ENCODE assay signal across 25 cellular contexts in the genomic region with DNA sequence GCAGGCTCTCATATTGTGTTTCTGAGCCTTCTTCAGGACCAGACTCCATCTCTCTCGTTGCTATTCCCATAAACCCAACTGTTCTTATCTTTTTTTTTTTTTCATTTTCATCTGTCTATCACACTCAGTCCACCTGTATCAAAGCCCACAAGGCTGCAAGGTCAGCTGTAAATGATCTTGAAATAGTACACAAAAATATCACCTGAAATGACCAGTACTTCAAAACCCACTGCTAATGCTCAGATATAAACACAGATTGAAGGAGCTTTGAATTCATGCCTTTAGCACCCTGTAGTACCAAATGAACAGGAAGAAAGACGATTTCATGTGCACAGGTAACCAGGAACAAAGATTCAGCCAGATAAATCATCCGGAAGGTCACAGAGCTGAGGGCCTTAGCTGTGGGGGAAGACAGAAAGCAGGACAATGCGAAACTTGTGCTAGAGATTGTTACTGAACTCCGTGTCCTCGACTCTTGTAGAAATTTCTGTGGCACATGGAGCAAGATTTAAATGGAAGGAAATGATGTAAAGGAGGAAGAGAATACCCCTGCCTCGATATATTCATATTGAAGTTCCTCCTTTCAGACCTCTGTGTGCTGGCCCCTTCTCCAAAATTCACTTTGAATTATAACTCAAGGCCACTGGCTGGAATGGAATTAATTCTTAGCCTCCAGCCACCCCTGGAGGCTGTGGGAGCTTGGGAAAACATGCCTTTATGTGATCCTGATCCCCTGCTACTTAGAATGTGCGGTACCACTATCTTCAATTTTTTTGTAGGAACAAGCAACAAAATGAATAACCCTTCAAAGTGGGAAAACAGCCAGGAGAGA. TPM values are rescaled to one million over a fixed set of nuclear protein-coding genes. Genes with fewer than 3 reads are reported as not detected.
DNase-seq lines count a peak whose midpoint lies in the region; ATAC-seq and TF ChIP-seq lines count a peak whose summit lies in the region.
"Had no signal": no experiment of that assay in that cellular context is flagged by ENCODE, and none has a peak within 500 bp of the region (broad histone marks: within the 10 kb centered on the region; RNA-seq: fewer than 3 reads in every experiment).

No MANE protein-coding gene starts in this region.

- intact Hi-C loops in adrenal gland (cut with DNase I): loop anchor here in 1 of 2 donors (10.0 kb wide), 1 partner anchor 46 kb away; no protein-coding TSS in a partner anchor
- intact Hi-C loops in ovary (cut with DNase I): no loop called here

- H3K79me2 ChIP-seq in hepatocyte: no peaks in the 10 kb centered on the region

- no peak overlapping the region for H2AFZ ChIP-seq in hepatocyte
- H2AFZ ChIP-seq: neural progenitor cell had no signal

- H3K9me3 ChIP-seq in adrenal gland (replicated peaks in 1 of 3) (no peaks in the 10 kb centered on the region), ovary (no peaks in the 10 kb centered on the region), hepatocyte (ENCODE audit: low read depth) (no peaks in the 10 kb centered on the region)
- H3K9me3 ChIP-seq: SK-N-SH had no signal

- H3K27me3 ChIP-seq in adrenal gland (no peaks in the 10 kb centered on the region), ovary (no peaks in the 10 kb centered on the region), hepatocyte (peaks cover 57% of the 10 kb centered on the region)

- no peak for ATAC-seq in GM19023 (IDR thresholded peaks at IDR 0.05; ENCODE audit: unreplicated experiment)
- no peak for ATAC-seq in HG02852 (IDR thresholded peaks at IDR 0.05; ENCODE audit: unreplicated experiment)
- no peak for ATAC-seq in GM18498 (IDR thresholded peaks at IDR 0.05; ENCODE audit: unreplicated experiment)

- H3K4me3 ChIP-seq in adrenal gland (peak overlapping the region in 1 of 4 donors; percentile 78), epithelial cell of proximal tubule (ENCODE audit: low read depth, low read length) (peak overlapping the region; percentile 86), ovary (peak overlapping the region; percentile 54), hepatocyte (no peak overlapping the region)
- H3K4me3 ChIP-seq: neural progenitor cell had no signal

- no peak overlapping the region for H3K27ac Mint-ChIP-seq in type B pancreatic cell
- H3K27ac Mint-ChIP-seq: neural progenitor cell had no signal

- TF ChIP-seq CTCF in adrenal gland (IDR thresholded peaks at IDR 0.05) (no peak), epithelial cell of proximal tubule (conservative IDR thresholded peaks at IDR 0.05; ENCODE audit: low read depth, low read length) (no peak), ovary (IDR thresholded peaks at IDR 0.05) (no peak), type B pancreatic cell (conservative IDR thresholded peaks at IDR 0.05) (no peak), hepatocyte (IDR thresholded peaks at IDR 0.05; ENCODE audit: poor library complexity) (no peak)

- H3K4me1 Mint-ChIP-seq in type B pancreatic cell (ENCODE audit: unreplicated experiment): peaks cover 9% of the 10 kb centered on the region

- H3K4me3 Mint-ChIP-seq in type B pancreatic cell: peak overlapping the region; percentile 16
- H3K4me3 Mint-ChIP-seq: neural progenitor cell had no signal

- DNase-seq in adrenal gland (no peak), epithelial cell of proximal tubule (ENCODE audit: low read depth) (no peak), ovary (no peak), type B pancreatic cell (ENCODE audit: extremely low spot score, unreplicated experiment) (no peak), hepatocyte (ENCODE audit: low spot score) (no peak)
- DNase-seq: activated CD4-positive, alpha-beta T cell treated with anti-CD3 and anti-CD28 coated beads for 4 hours; activated CD8-positive, alpha-beta memory T cell treated with anti-CD3 and anti-CD28 coated beads for 24 hours; activated naive CD4-positive, alpha-beta T cell; activated T-cell treated with anti-CD3 and anti-CD28 coated beads, Interleukin-2, amount 50 U/mL, for 1 hour; amniotic stem cell; central memory CD4-positive, alpha-beta T cell; erythroblast; foreskin melanocyte; mammary epithelial cell; NCI-H1105; NCI-H1930; NCI-H526 treated with DMSO at 0.1 percent for 48 hours; SK-N-SH; stimulated activated CD8-positive, alpha-beta memory T cell treated with anti-CD3 and anti-CD28 coated beads, Interleukin-4, amount 100 ng/mL, for 48 hours; T-helper 2 cell had no signal

- H3K27ac ChIP-seq in adrenal gland (peak overlapping the region in 3 of 5 donors; percentile 34 to 64 (median 48)), ovary (peak overlapping the region; percentile 30 to 31), hepatocyte (no peak overlapping the region)
- H3K27ac ChIP-seq: neural progenitor cell, RWPE1 had no signal

- H3K9me2 ChIP-seq in hepatocyte (replicated peaks; ENCODE audit: insufficient read depth): no peaks in the 10 kb centered on the region
- H3K9me2 ChIP-seq: SK-N-SH had no signal

- H3K4me2 ChIP-seq in hepatocyte: no peak overlapping the region
- H3K4me2 ChIP-seq: neural progenitor cell, SK-N-SH had no signal

- H3K36me3 ChIP-seq in adrenal gland (replicated peaks in 1 of 2): no peaks in the 10 kb centered on the region
- H3K36me3 ChIP-seq in ovary: no peaks in the 10 kb centered on the region
- H3K36me3 ChIP-seq in hepatocyte (replicated peaks; ENCODE audit: insufficient read depth, low read depth): no peaks in the 10 kb centered on the region
- H3K36me3 ChIP-seq: neural progenitor cell had no signal

- H4K20me1 ChIP-seq in hepatocyte (ENCODE audit: insufficient read depth, poor library complexity, severe bottlenecking): no peaks in the 10 kb centered on the region

- H3K36me3 Mint-ChIP-seq in type B pancreatic cell: no peaks in the 10 kb centered on the region
- H3K36me3 Mint-ChIP-seq: neural progenitor cell had no signal

- 45 to 52% (median 50%) methylated on average over 8 of the region's 8 CpGs for whole genome bisulfite sequencing in adrenal gland, 4 donors
- 45 to 53% (median 52%) methylated on average over 8 of the region's 8 CpGs for WGBS in ovary, 3 donors
- WGBS in hepatocyte (ENCODE audit: low lambda C conversion rate, missing lambda C conversion rate): 79% methylated on average over 8 of the region's 8 CpGs

- H3K9me3 Mint-ChIP-seq in type B pancreatic cell: no peaks in the 10 kb centered on the region
- H3K9me3 Mint-ChIP-seq: neural progenitor cell had no signal

- H3K4me1 ChIP-seq in adrenal gland (replicated peaks in 1 of 2): peaks cover 18 to 45% of the 10 kb centered on the region in 2 donors
- H3K4me1 ChIP-seq in ovary (ENCODE audit: insufficient read depth): peaks cover 15% of the 10 kb centered on the region
- peaks cover 16% of the 10 kb centered on the region for H3K4me1 ChIP-seq in hepatocyte (ENCODE audit: insufficient read depth)

- H3K27me3 Mint-ChIP-seq in type B pancreatic cell: peaks cover 62% of the 10 kb centered on the region

- TF ChIP-seq POLR2A in adrenal gland (IDR thresholded peaks at IDR 0.05): no peak
- TF ChIP-seq POLR2A in ovary (IDR thresholded peaks at IDR 0.05): no peak

- no peak for TF ChIP-seq EP300 in ovary (IDR thresholded peaks at IDR 0.05)

RNA-seq across cellular contexts. Expression of a gene that starts 4.1 kb away (rescaled TPM):
- total RNA-seq in adrenal gland (10 to 100 TPM; 15.0 to 74.3 (median 34.3) TPM), epithelial cell of proximal tubule (0.22 and 0.75 TPM in 2 replicates), ovary (100 to 1,000 TPM in 1 of 7 donors, 10 to 100 TPM in 6; 38.9 to 106 (median 54.3) TPM), type B pancreatic cell (ENCODE audit: low replicate concordance) (2.6 and 3.4 TPM in 2 replicates), hepatocyte (0.32 and 0.60 TPM in 2 replicates)
- polyA plus RNA-seq in adrenal gland (10 to 100 TPM in 1 of 3 donors, 1 to 10 TPM in 2; 8.8 to 15.0 (median 9.7) TPM), ovary (10 to 100 TPM; 28.0 to 37.9 TPM), hepatocyte (0.26 and 0.48 TPM in 2 replicates)
